Comparison of ENCODE assay signal across 8 cellular contexts in the genomic region with DNA sequence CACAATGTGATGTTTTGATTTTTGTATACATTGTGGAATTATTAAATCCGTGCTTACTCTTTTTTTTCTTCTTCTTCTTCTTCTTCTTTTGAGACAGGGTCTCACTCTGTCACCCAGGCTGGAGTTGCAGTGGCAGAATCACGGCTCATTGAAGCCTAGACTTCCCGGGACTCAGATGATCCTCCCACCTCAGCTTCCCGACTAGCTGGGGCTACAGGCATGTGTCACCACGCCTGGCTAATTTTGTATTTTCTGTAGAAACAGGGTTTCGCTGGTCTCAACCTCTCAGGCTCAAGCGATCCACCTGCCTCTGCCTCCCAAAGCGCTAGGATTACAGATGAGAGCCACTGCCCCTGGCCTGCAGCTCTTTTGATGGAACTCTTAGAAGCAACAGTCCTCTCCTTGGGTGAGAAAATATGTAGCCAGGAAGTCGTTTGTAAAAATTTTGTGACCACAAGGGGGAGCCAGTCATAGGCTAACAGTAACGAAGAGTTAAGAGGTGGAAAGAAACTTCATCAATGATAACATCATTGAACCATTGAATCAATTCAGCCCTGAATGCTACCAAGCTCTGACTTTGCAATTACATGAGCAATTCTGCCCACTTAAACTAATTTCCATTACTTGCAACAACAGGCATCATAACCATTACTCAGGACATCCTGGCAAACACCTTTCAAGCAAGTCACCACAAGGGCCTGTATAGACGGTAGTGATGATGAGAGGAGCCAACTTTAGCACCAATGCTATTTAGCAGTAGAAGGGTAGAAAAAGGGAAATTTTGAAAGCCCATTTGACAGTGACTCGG. TPM values are rescaled to one million over a fixed set of nuclear protein-coding genes. Genes with fewer than 3 reads are reported as not detected.
DNase-seq lines count a peak whose midpoint lies in the region; ATAC-seq, FAIRE-seq and TF ChIP-seq lines count a peak whose summit lies in the region.

No MANE protein-coding gene starts in this region.

- H3K27me3 ChIP-seq in colonic mucosa (no peaks in the 10 kb centered on the region), right lobe of liver (no peaks in the 10 kb centered on the region)

- peak; percentile 90 for FAIRE-seq in H54 (lab: Jason Lieb, UNC)

- H3K4me3 ChIP-seq in colonic mucosa (no peak overlapping the region), right lobe of liver (no peak overlapping the region)

- WGBS in right lobe of liver (ENCODE audit: insufficient coverage, low coverage, low lambda C conversion rate, missing lambda C conversion rate): 63% methylated on average over 12 of the region's 12 CpGs

- H3K36me3 ChIP-seq in colonic mucosa (no peaks in the 10 kb centered on the region), right lobe of liver (no peaks in the 10 kb centered on the region)

- H3K4me1 ChIP-seq in colonic mucosa (no peaks in the 10 kb centered on the region), right lobe of liver (no peaks in the 10 kb centered on the region)

- H3K27ac ChIP-seq in colonic mucosa: no peak overlapping the region
- H3K27ac ChIP-seq in right lobe of liver: no peak overlapping the region

- no peak overlapping the region for H3K9ac ChIP-seq in colonic mucosa (ENCODE audit: low read depth in 2 of 2, low read length in 2 of 2)

- peak; percentile 46 for TF ChIP-seq CTCF in colonic mucosa (IDR thresholded peaks at IDR 0.05)
- TF ChIP-seq CTCF in right lobe of liver (IDR thresholded peaks at IDR 0.05): peak; percentile 57 to 65 (median 62)

- DNase-seq in EL: peak; percentile 77
- DNase-seq in H54 (ENCODE audit: insufficient read length, low spot score): peak; percentile 36
- peak; percentile 32 for DNase-seq in NCI-H2029 (lab: John Stamatoyannopoulos, UW)
- DNase-seq in colonic mucosa: peak; percentile 82
- DNase-seq in right lobe of liver: no peak
- DNase-seq in stimulated activated CD8-positive, alpha-beta memory T cell treated with anti-CD3 and anti-CD28 coated beads, Interleukin-7, amount 100 ng/mL, for 1 hour (ENCODE audit: low read depth in 2 of 2): peak; percentile 19 to 38
- DNase-seq in HPDE6-E6E7 (ENCODE audit: extremely low spot score): no peak

- peak; percentile 64 to 75 for ATAC-seq in activated CD4-positive, CD25-positive, alpha-beta regulatory T cell treated with anti-CD3 and anti-CD28 coated beads, Interleukin-2, amount 50 U/mL, for 24 hours
- ATAC-seq in right lobe of liver: peak; percentile 74 to 84 (median 80)

- intact Hi-C loops in colonic mucosa (cut with DNase I): loop anchor here (2.0 kb wide), 1 partner anchor 94 kb away; no protein-coding TSS in a partner anchor
- intact Hi-C loops in right lobe of liver (cut with DNase I): no loop called here

- H3K9me3 ChIP-seq in colonic mucosa (no peaks in the 10 kb centered on the region), right lobe of liver (no peaks in the 10 kb centered on the region)

- TF ChIP-seq POLR2A in H54 (IDR thresholded peaks at IDR 0.05; ENCODE audit: low read depth, low read length) (no peak), right lobe of liver (IDR thresholded peaks at IDR 0.05) (no peak)

RNA-seq across cellular contexts. Expression of gene CMTM7, which starts 16.7 kb away (rescaled TPM):
- total RNA-seq in colonic mucosa: 1 to 10 TPM; 5.8 to 5.9 TPM
- total RNA-seq in right lobe of liver: 1 to 10 TPM; 2.7 to 9.8 (median 5.0) TPM

Comparison
In these comparisons a context has a peak if more than half of its experiments do, and no peak if none do; other contexts are left out.
1. DNase-seq: peak in EL (single experiment), H54 (single experiment), NCI-H2029 (single experiment), colonic mucosa (single experiment) and stimulated activated CD8-positive, alpha-beta memory T cell treated with anti-CD3 and anti-CD28 coated beads, Interleukin-7, amount 100 ng/mL, for 1 hour (2 of 2); none in right lobe of liver (0 of 3) and HPDE6-E6E7 (single experiment).